In genomic region chr22:35399114-35399677, GRCh38 we compare ENCODE assay signal across 8 cellular contexts. TPM values are rescaled to one million over a fixed set of nuclear protein-coding genes. Genes with fewer than 3 reads are reported as not detected.
A peak's percentile ranks its signal among the peaks of the same experiment; 100 is the strongest.
DNase-seq lines count a peak whose midpoint lies in the region; ATAC-seq and TF ChIP-seq lines count a peak whose summit lies in the region.

No MANE protein-coding gene starts in this region.

- peaks cover 28 to 38% (median 31%) of the 10 kb centered on the region in 3 donors for H3K4me1 Mint-ChIP-seq in IgD-negative memory B cell

- H3K27me3 Mint-ChIP-seq in IgD-negative memory B cell, result no peaks in the 10 kb centered on the region

- H3K9me3 Mint-ChIP-seq in IgD-negative memory B cell, result no peaks in the 10 kb centered on the region

- H3K27ac Mint-ChIP-seq in IgD-negative memory B cell, result peak overlapping the region; percentile 96 to 100 (median 99)

- peaks cover 10 to 35% (median 32%) of the 10 kb centered on the region in 11 experiments for H3K36me3 ChIP-seq in BLaER1 treated with 17β-estradiol and CSF1 and Interleukin-3, amounts not matched to agents 10 nM and 100 nM
- H3K36me3 ChIP-seq in mesodermal cell (ENCODE audit: control insufficient read depth, insufficient read depth, low read length), result peaks cover 29% of the 10 kb centered on the region

- TF ChIP-seq CTCF in astrocyte of the spinal cord (IDR thresholded peaks at IDR 0.05; ENCODE audit: low read depth, low read length), result no peak

- peak overlapping the region; percentile 71 to 98 (median 86) for H3K4me2 ChIP-seq in BLaER1 treated with 17β-estradiol and CSF1 and Interleukin-3, amounts not matched to agents 10 nM and 100 nM

- H3K4me3 ChIP-seq in BLaER1 treated with 17β-estradiol and CSF1 and Interleukin-3, amounts not matched to agents 10 nM and 100 nM, result peak overlapping the region; percentile 82 to 97 (median 90)
- H3K4me3 ChIP-seq in astrocyte of the spinal cord (ENCODE audit: low read depth, low read length) (peak overlapping the region; percentile 85), mesodermal cell (ENCODE audit: extremely low read depth, insufficient read depth, low read length, poor library complexity, severe bottlenecking) (peak overlapping the region; percentile 90)

- H3K27ac ChIP-seq in BLaER1 treated with 17β-estradiol and CSF1 and Interleukin-3, amounts not matched to agents 10 nM and 100 nM, result peak overlapping the region; percentile 70 to 98 (median 95)
- H3K27ac ChIP-seq in mesodermal cell (ENCODE audit: low read depth, low read length, severe bottlenecking), result peak overlapping the region; percentile 71

- H3K9me3 ChIP-seq in BLaER1 treated with 17β-estradiol and CSF1 and Interleukin-3, amounts not matched to agents 10 nM and 100 nM (replicated peaks in 1 of 11), result no peaks in the 10 kb centered on the region
- no peaks in the 10 kb centered on the region for H3K9me3 ChIP-seq in mesodermal cell (ENCODE audit: control insufficient read depth, low read length)

- peaks cover 58 to 87% (median 73%) of the 10 kb centered on the region in 10 experiments for H3K4me1 ChIP-seq in BLaER1 treated with 17β-estradiol and CSF1 and Interleukin-3, amounts not matched to agents 10 nM and 100 nM
- peaks cover 19% of the 10 kb centered on the region for H3K4me1 ChIP-seq in mesodermal cell (ENCODE audit: control insufficient read depth, insufficient read depth, low read length, poor library complexity, severe bottlenecking)

- 84 to 85% methylated on average over 17 to 23 of the region's 24 CpGs for WGBS in mesodermal cell (ENCODE audit: insufficient coverage in 2 of 2), 2 experiments

- no peaks in the 10 kb centered on the region for H3K27me3 ChIP-seq in BLaER1 treated with 17β-estradiol and CSF1 and Interleukin-3, amounts not matched to agents 10 nM and 100 nM

- H4K20me1 ChIP-seq in BLaER1 treated with 17β-estradiol and CSF1 and Interleukin-3, amounts not matched to agents 10 nM and 100 nM, result peaks cover 0 to 8% (median 0%) of the 10 kb centered on the region in 11 experiments; a peak in 1 of 22 replicates

- no peak for ATAC-seq in GM19455 (IDR thresholded peaks at IDR 0.05; ENCODE audit: unreplicated experiment)
- ATAC-seq in HG02623 (IDR thresholded peaks at IDR 0.05; ENCODE audit: unreplicated experiment), result no peak

- H3K9ac ChIP-seq in BLaER1 treated with 17β-estradiol and CSF1 and Interleukin-3, amounts not matched to agents 10 nM and 100 nM, result peak overlapping the region; percentile 77 to 99 (median 96)

- peaks cover 2% of the 10 kb centered on the region for H3K36me3 Mint-ChIP-seq in IgD-negative memory B cell

- in situ Hi-C loops in astrocyte of the spinal cord (cut with HindIII; ENCODE audit: low sequenced_read_pairs), result no loop called here

- peak; percentile 1 for DNase-seq in astrocyte of the spinal cord (ENCODE audit: low read depth, low spot score)
- DNase-seq in NCI-H1105 treated with DMSO at 0.1 percent for 48 hours (lab: John Stamatoyannopoulos, UW), result no peak
- no peak for DNase-seq in SKM-1 (lab: John Stamatoyannopoulos, UW; ENCODE audit: unreplicated experiment)

- peak overlapping the region; percentile 98 to 100 (median 100) for H3K4me3 Mint-ChIP-seq in IgD-negative memory B cell

RNA-seq across cellular contexts. Expression of gene MCM5, which starts 0.7 kb away (rescaled TPM):
- 78.2 TPM for polyA plus RNA-seq in IgD-negative memory B cell
- polyA plus RNA-seq in mesodermal cell (2013, experiment 1 of 2), result 51.8 TPM
- 50.5 TPM for polyA plus RNA-seq in mesodermal cell (2013, experiment 2 of 2)

RNA-seq across cellular contexts. Expression of gene HMOX1, which starts 18.3 kb away (rescaled TPM):
- 28.7 TPM for polyA plus RNA-seq in IgD-negative memory B cell
- 8.6 TPM for polyA plus RNA-seq in mesodermal cell (2013, experiment 1 of 2)
- 5.9 TPM for polyA plus RNA-seq in mesodermal cell (2013, experiment 2 of 2)
